8 cellular contexts compared by ENCODE assay signal in genomic region chr16:84699147-84699711, GRCh38. TPM values are rescaled to one million over a fixed set of nuclear protein-coding genes. Genes with fewer than 3 reads are reported as not detected.
DNase-seq lines count a peak whose midpoint lies in the region; ATAC-seq and TF ChIP-seq lines count a peak whose summit lies in the region.

No MANE protein-coding gene starts in this region.

- H3K9ac ChIP-seq in smooth muscle cell (ENCODE audit: low read depth) = peak overlapping the region; percentile 80

- 27% methylated on average over 29 of the region's 29 CpGs for WGBS in hepatocyte (ENCODE audit: low lambda C conversion rate, missing lambda C conversion rate)
- WGBS in smooth muscle cell (ENCODE audit: low lambda C conversion rate) = 24% methylated on average over 28 of the region's 29 CpGs

- no peaks in the 10 kb centered on the region for H3K9me3 ChIP-seq in CD4-positive, alpha-beta T cell (ENCODE audit: control insufficient read depth, low read length)
- H3K9me3 ChIP-seq in hepatocyte (ENCODE audit: low read depth) (no peaks in the 10 kb centered on the region), smooth muscle cell (replicated peaks; ENCODE audit: low read depth) (no peaks in the 10 kb centered on the region)

- TF ChIP-seq CTCF in CD4-positive, alpha-beta T cell (IDR thresholded peaks at IDR 0.05) = no peak
- TF ChIP-seq CTCF in HFFc6 (IDR thresholded peaks at IDR 0.05) = no peak
- no peak for TF ChIP-seq CTCF in activated CD8-positive, alpha-beta T cell treated with anti-CD3 and anti-CD28 coated beads for 36 hours (IDR thresholded peaks at IDR 0.05)
- no peak for TF ChIP-seq CTCF in hepatocyte (IDR thresholded peaks at IDR 0.05; ENCODE audit: poor library complexity)
- TF ChIP-seq CTCF in smooth muscle cell (IDR thresholded peaks at IDR 0.05; ENCODE audit: borderline replicate concordance, insufficient read depth, poor library complexity, severe bottlenecking) = no peak
- no peak for TF ChIP-seq CTCF in GM13976 (IDR thresholded peaks at IDR 0.05; ENCODE audit: borderline replicate concordance, control extremely low read depth, extremely low read depth, insufficient read depth, missing control alignments)

- H3K27ac Mint-ChIP-seq in CD4-positive, alpha-beta T cell = peak overlapping the region; percentile 91
- 0 out of 2 replicates have a peak overlapping the region, but pooled peaks have one; percentile 49 for H3K27ac Mint-ChIP-seq in HFFc6
- H3K27ac Mint-ChIP-seq in activated CD8-positive, alpha-beta T cell treated with anti-CD3 and anti-CD28 coated beads for 36 hours = peak overlapping the region; percentile 77

- H3K27me3 Mint-ChIP-seq in CD4-positive, alpha-beta T cell = no peaks in the 10 kb centered on the region
- no peaks in the 10 kb centered on the region; the same call in none of the 2 replicates for H3K27me3 Mint-ChIP-seq in HFFc6 (ENCODE audit: insufficient read depth)
- H3K27me3 Mint-ChIP-seq in activated CD8-positive, alpha-beta T cell treated with anti-CD3 and anti-CD28 coated beads for 36 hours = no peaks in the 10 kb centered on the region

- H3K9me2 ChIP-seq in hepatocyte (replicated peaks; ENCODE audit: insufficient read depth) = no peaks in the 10 kb centered on the region

- peaks cover 47% of the 10 kb centered on the region for H3K79me2 ChIP-seq in hepatocyte
- peaks cover 42% of the 10 kb centered on the region for H3K79me2 ChIP-seq in smooth muscle cell (ENCODE audit: low read depth)

- H3K4me3 ChIP-seq in hepatocyte = peak overlapping the region; percentile 99
- H3K4me3 ChIP-seq in smooth muscle cell = peak overlapping the region; percentile 96

- no peaks in the 10 kb centered on the region for H3K27me3 ChIP-seq in CD4-positive, alpha-beta T cell (ENCODE audit: control insufficient read depth, insufficient read depth, low read length)
- H3K27me3 ChIP-seq in hepatocyte (no peaks in the 10 kb centered on the region), smooth muscle cell (ENCODE audit: low read depth) (no peaks in the 10 kb centered on the region)

- H3K36me3 ChIP-seq in hepatocyte (replicated peaks; ENCODE audit: insufficient read depth, low read depth) (no peaks in the 10 kb centered on the region), smooth muscle cell (ENCODE audit: low read depth) (no peaks in the 10 kb centered on the region)

- peaks cover 14% of the 10 kb centered on the region for H3K36me3 Mint-ChIP-seq in CD4-positive, alpha-beta T cell (ENCODE audit: low read depth)
- H3K36me3 Mint-ChIP-seq in HFFc6 (ENCODE audit: low read depth) = peaks cover 4% of the 10 kb centered on the region; the same call in 1 of the 2 replicates
- peaks cover 14% of the 10 kb centered on the region for H3K36me3 Mint-ChIP-seq in activated CD8-positive, alpha-beta T cell treated with anti-CD3 and anti-CD28 coated beads for 36 hours (ENCODE audit: low read depth)

- no peaks in the 10 kb centered on the region for H3K9me3 Mint-ChIP-seq in CD4-positive, alpha-beta T cell
- no peaks in the 10 kb centered on the region for H3K9me3 Mint-ChIP-seq in HFFc6
- no peaks in the 10 kb centered on the region for H3K9me3 Mint-ChIP-seq in activated CD8-positive, alpha-beta T cell treated with anti-CD3 and anti-CD28 coated beads for 36 hours

- ATAC-seq in CD4-positive, alpha-beta T cell (ENCODE audit: poor library complexity) = peak; percentile 5
- ATAC-seq in activated CD8-positive, alpha-beta T cell treated with anti-CD3 and anti-CD28 coated beads for 36 hours = peak; percentile 15

- POLR2A ChIA-PET in CD4-positive, alpha-beta T cell (lab: Charles Lee) = interaction anchor here (1.1 kb wide), 1 partner anchor 10 kb away, joined by 3 read pairs; no protein-coding TSS in a partner anchor
- POLR2A ChIA-PET in activated CD8-positive, alpha-beta T cell treated with anti-CD3 and anti-CD28 coated beads for 36 hours (lab: Charles Lee) = interaction anchor here (1.0 kb wide), 1 partner anchor 24 kb away, joined by 4 read pairs; no protein-coding TSS in a partner anchor

- intact Hi-C loops in CD4-positive, alpha-beta T cell (cut with DNase I, micrococcal nuclease) = no loop called here
- intact Hi-C loops in activated CD8-positive, alpha-beta T cell treated with anti-CD3 and anti-CD28 coated beads for 36 hours (cut with micrococcal nuclease) = no loop called here

- H3F3A ChIP-seq in smooth muscle cell (ENCODE audit: low read depth) = no peaks in the 10 kb centered on the region

- in situ Hi-C loops in GM13976 (cut with MboI; ENCODE audit: low sequenced_read_pairs, unreplicated experiment) = no loop called here

- CTCF ChIA-PET in CD4-positive, alpha-beta T cell (lab: Charles Lee) = no interaction called here
- CTCF ChIA-PET in activated CD8-positive, alpha-beta T cell treated with anti-CD3 and anti-CD28 coated beads for 36 hours (lab: Charles Lee) = interaction anchor here (1.0 kb wide), 1 partner anchor 28 kb away, joined by 3 read pairs; no protein-coding TSS in a partner anchor

- peak overlapping the region; percentile 90 for H3K4me3 Mint-ChIP-seq in CD4-positive, alpha-beta T cell
- H3K4me3 Mint-ChIP-seq in HFFc6 = peak overlapping the region; percentile 96
- H3K4me3 Mint-ChIP-seq in activated CD8-positive, alpha-beta T cell treated with anti-CD3 and anti-CD28 coated beads for 36 hours = peak overlapping the region; percentile 98

- H4K20me1 ChIP-seq in hepatocyte (ENCODE audit: insufficient read depth, poor library complexity, severe bottlenecking) (peaks cover 33% of the 10 kb centered on the region), smooth muscle cell (ENCODE audit: low read depth) (peaks cover 41% of the 10 kb centered on the region)

- peak overlapping the region; percentile 96 for H2AFZ ChIP-seq in hepatocyte
- peak overlapping the region; percentile 96 for H2AFZ ChIP-seq in smooth muscle cell (ENCODE audit: low read depth)

- H3K4me2 ChIP-seq in hepatocyte = peak overlapping the region; percentile 98
- H3K4me2 ChIP-seq in smooth muscle cell = peak overlapping the region; percentile 97

- DNase-seq in CD4-positive, alpha-beta T cell = peak in 2 of 10 experiments; percentile 0 to 1
- DNase-seq in HFFc6 (no peak), hepatocyte (ENCODE audit: low spot score) (no peak), smooth muscle cell (lab: John Stamatoyannopoulos, UW; ENCODE audit: unreplicated experiment) (no peak), pons (ENCODE audit: low spot score) (no peak), GM13976 (ENCODE audit: low spot score) (no peak)
- peak; percentile 44 for DNase-seq in activated CD8-positive, alpha-beta T cell treated with anti-CD3 and anti-CD28 coated beads for 36 hours
- no peak for DNase-seq in activated CD4-positive, CD25-positive, alpha-beta regulatory T cell (lab: John Stamatoyannopoulos, UW)

- peak overlapping the region; percentile 35 for H3K27ac ChIP-seq in CD4-positive, alpha-beta T cell (ENCODE audit: low read depth, low read length)
- H3K27ac ChIP-seq in hepatocyte = peak overlapping the region; percentile 94
- H3K27ac ChIP-seq in smooth muscle cell (ENCODE audit: low read depth) = no peak overlapping the region

- H3K4me1 ChIP-seq in hepatocyte (ENCODE audit: insufficient read depth) (peaks cover 17% of the 10 kb centered on the region), smooth muscle cell (ENCODE audit: low read depth) (peaks cover 16% of the 10 kb centered on the region)

- peaks cover 34% of the 10 kb centered on the region for H3K4me1 Mint-ChIP-seq in CD4-positive, alpha-beta T cell (ENCODE audit: low read depth)
- peaks cover 34% of the 10 kb centered on the region for H3K4me1 Mint-ChIP-seq in HFFc6 (ENCODE audit: low read depth)
- peaks cover 30% of the 10 kb centered on the region for H3K4me1 Mint-ChIP-seq in activated CD8-positive, alpha-beta T cell treated with anti-CD3 and anti-CD28 coated beads for 36 hours (ENCODE audit: low read depth)

RNA-seq across cellular contexts. Expression of gene USP10, which starts 0.6 kb away (rescaled TPM):
- 100 to 1,000 TPM in 1 of 2 experiments, 10 to 100 TPM in 1; 99.3 to 106 TPM for total RNA-seq in CD4-positive, alpha-beta T cell
- 100 to 1,000 TPM in 2 of 6 experiments, 10 to 100 TPM in 4; 83.2 to 106 (median 92.3) TPM for total RNA-seq in HFFc6 (2021; fragmentation: NEBNext Ultra II Directional; extraction: Animal tissue kit (Norgen Biotek cat#: 25700))
- 100 to 1,000 TPM; 116 TPM for total RNA-seq in activated CD8-positive, alpha-beta T cell treated with anti-CD3 and anti-CD28 coated beads for 36 hours
- total RNA-seq in hepatocyte (50.3 and 53.1 TPM in 2 replicates), smooth muscle cell (47.4 and 52.5 TPM in 2 replicates)
- polyA plus RNA-seq in hepatocyte (54.8 and 62.4 TPM in 2 replicates), smooth muscle cell (56.1 and 59.0 TPM in 2 replicates)

RNA-seq across cellular contexts. Expression of gene KLHL36, which starts 50.9 kb away (rescaled TPM):
- 10 to 100 TPM; 76.6 to 78.6 TPM for total RNA-seq in CD4-positive, alpha-beta T cell
- total RNA-seq in HFFc6 (2021; fragmentation: NEBNext Ultra II Directional; extraction: Animal tissue kit (Norgen Biotek cat#: 25700)) = 10 to 100 TPM; 37.6 to 58.3 (median 40.7) TPM
- 10 to 100 TPM; 41.0 to 44.0 TPM for total RNA-seq in activated CD8-positive, alpha-beta T cell treated with anti-CD3 and anti-CD28 coated beads for 36 hours
- total RNA-seq in hepatocyte (45.0 and 50.5 TPM in 2 replicates), smooth muscle cell (20.8 and 35.4 TPM in 2 replicates)
- polyA plus RNA-seq in hepatocyte (24.4 and 29.9 TPM in 2 replicates), smooth muscle cell (18.0 and 21.6 TPM in 2 replicates)
